ENCODE assay signal across 8 cellular contexts in the genomic region with DNA sequence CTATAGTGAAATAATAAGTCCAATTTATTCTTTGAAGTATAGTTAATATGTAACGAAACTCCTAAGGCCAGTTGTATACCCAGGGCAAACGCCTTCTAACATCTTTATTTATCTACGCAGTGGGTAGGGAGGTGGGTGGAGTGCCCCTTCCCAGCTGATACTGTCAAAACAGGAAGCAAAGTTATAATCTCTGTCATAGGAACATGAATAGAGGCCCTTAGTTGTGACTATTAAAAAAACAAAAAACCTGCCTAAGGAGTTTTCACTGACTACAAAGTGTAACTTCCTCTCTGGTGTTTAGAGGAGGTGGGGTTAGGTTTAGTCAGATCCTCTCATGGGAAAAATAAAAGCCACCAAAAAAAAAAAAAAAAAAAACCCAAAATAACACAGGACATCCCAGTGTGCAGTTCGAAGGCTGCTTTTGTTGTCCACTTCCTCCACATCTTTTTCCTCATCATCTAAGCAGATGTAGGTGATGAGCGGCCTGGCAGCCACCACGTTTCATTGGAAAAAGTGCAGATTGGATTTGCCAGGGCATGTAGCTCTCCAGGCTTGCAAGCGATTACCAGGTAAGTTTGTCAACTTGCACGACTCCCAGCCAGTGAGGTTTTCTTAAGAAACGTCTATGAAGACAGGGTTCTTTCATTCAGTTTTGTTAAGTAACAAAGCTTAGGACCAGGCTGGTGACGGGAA. TPM values are rescaled to one million over a fixed set of nuclear protein-coding genes. Genes with fewer than 3 reads are reported as not detected.
A peak's percentile ranks its signal among the peaks of the same experiment; 100 is the strongest.
DNase-seq lines count a peak whose midpoint lies in the region; ATAC-seq and TF ChIP-seq lines count a peak whose summit lies in the region.

No MANE protein-coding gene starts in this region.

- no peak overlapping the region for H2AFZ ChIP-seq in ACC112 (ENCODE audit: low read length, unreplicated experiment)

- intact Hi-C loops in left cardiac atrium (cut with DNase I), result no loop called here
- intact Hi-C loops in thyroid gland (cut with DNase I), result no loop called here

- peak; percentile 29 for ATAC-seq in GM19023 (IDR thresholded peaks at IDR 0.05; ENCODE audit: unreplicated experiment)
- peak; percentile 49 for ATAC-seq in HG03175 (IDR thresholded peaks at IDR 0.05; ENCODE audit: unreplicated experiment)
- peak; percentile 60 to 69 for ATAC-seq in left cardiac atrium

- H3K27me3 ChIP-seq in ACC112 (ENCODE audit: insufficient read depth, low read length), result no peaks in the 10 kb centered on the region
- H3K27me3 ChIP-seq in thyroid gland, result no peaks in the 10 kb centered on the region
- no peaks in the 10 kb centered on the region for H3K27me3 ChIP-seq in BE2C

- H3K27ac ChIP-seq in ACC112 (ENCODE audit: low read depth, low read length) (peak overlapping the region; percentile 22), thyroid gland (peak overlapping the region; percentile 19 to 70 (median 47))

- DNase-seq in T-helper 22 cell (ENCODE audit: low read depth) (peak; percentile 49), left cardiac atrium (no peak), thyroid gland (no peak), cerebellar nuclear complex (lab: John Stamatoyannopoulos, UW) (no peak), BE2C (no peak)

- no peaks in the 10 kb centered on the region for H3K36me3 ChIP-seq in ACC112 (ENCODE audit: insufficient read depth, low read length)
- no peaks in the 10 kb centered on the region for H3K36me3 ChIP-seq in thyroid gland
- no peaks in the 10 kb centered on the region for H3K36me3 ChIP-seq in BE2C

- TF ChIP-seq POLR2A in thyroid gland (IDR thresholded peaks at IDR 0.05), result no peak

- H3K79me2 ChIP-seq in ACC112 (ENCODE audit: control insufficient read depth, insufficient read depth, low read length, unreplicated experiment), result peaks cover 55% of the 10 kb centered on the region

- no peak for TF ChIP-seq CTCF in thyroid gland (IDR thresholded peaks at IDR 0.05)
- no peak for TF ChIP-seq CTCF in BE2C (IDR thresholded peaks at IDR 0.05; ENCODE audit: low read depth, low read length)

- H3K9me3 ChIP-seq in thyroid gland (no peaks in the 10 kb centered on the region), BE2C (no peaks in the 10 kb centered on the region)

- H3K4me3 ChIP-seq in ACC112 (ENCODE audit: low read depth, low read length), result no peak overlapping the region
- H3K4me3 ChIP-seq in thyroid gland (replicated peaks in 1 of 3), result no peak overlapping the region
- no peak overlapping the region for H3K4me3 ChIP-seq in BE2C (ENCODE audit: low read depth, low read length)

- WGBS in thyroid gland, 2 donors, result 40 to 58% methylated on average over 10 of the region's 10 CpGs

- peaks cover 66% of the 10 kb centered on the region for H3K4me1 ChIP-seq in ACC112 (ENCODE audit: control insufficient read depth, insufficient read depth, low read length, unreplicated experiment)
- peaks cover 61 to 94% of the 10 kb centered on the region in 2 donors for H3K4me1 ChIP-seq in thyroid gland
- no peaks in the 10 kb centered on the region for H3K4me1 ChIP-seq in BE2C

RNA-seq across cellular contexts. Expression of gene UTRN, which starts 58.7 kb away (rescaled TPM):
- 10 to 100 TPM; 79.8 to 86.0 TPM for total RNA-seq in left cardiac atrium
- total RNA-seq in thyroid gland, result 100 to 1,000 TPM; 383 to 473 (median 415) TPM
- 35.0 TPM for polyA plus RNA-seq in BE2C (2012; ENCODE audit: insufficient read depth, insufficient read length, low read depth)

Comparison
In these comparisons a context has a peak if more than half of its experiments do, and no peak if none do; other contexts are left out.
1. RNA of gene UTRN, which starts 58.7 kb away (total RNA-seq): 383 to 473 TPM in thyroid gland; 79.8 to 86.0 TPM in left cardiac atrium; every median in the first group is over 4 times any median in the second.
2. Peak in every context shown above with its lines, with median percentiles within 50 percentile points of each other: ATAC-seq.